9 cellular contexts compared by ENCODE assay signal in the genomic region with DNA sequence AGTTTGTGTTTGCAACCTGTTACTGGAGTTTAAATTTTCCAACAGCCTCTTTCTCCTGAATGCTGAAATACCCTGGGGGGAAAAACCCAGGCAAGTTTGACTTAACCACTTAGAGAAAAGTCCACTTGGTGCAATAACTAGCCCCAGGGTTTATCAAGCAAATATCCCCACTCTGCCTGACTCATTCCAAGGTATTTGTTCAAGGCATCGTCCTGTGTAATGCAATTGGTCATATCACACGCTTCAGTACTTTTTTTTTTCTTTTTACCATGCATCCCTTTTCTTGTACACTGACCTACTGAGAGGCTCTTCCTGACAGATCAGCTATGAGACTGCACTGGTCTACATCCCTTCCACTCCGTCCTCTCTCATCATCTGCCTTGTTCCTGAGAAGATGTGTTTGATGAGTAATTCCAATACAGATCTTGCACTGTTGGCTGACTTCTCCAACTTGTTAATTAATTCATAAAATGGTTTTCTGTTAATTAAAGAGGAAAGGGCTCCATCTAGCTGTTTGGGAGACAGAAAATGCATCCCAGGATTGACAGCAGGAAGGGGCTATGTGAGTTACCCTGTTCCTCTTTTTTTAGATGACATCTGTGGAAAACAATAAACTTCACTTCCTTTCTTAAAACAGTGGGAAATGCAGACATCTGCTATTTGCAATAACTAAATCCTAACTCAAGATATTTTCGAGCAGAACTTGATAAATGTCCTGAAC.
A peak's percentile ranks its signal among the peaks of the same experiment; 100 is the strongest.
DNase-seq lines count a peak whose midpoint lies in the region; ATAC-seq and TF ChIP-seq lines count a peak whose summit lies in the region.
"Had no signal": no experiment of that assay in that cellular context is flagged by ENCODE, and none has a peak within 500 bp of the region (broad histone marks: within the 10 kb centered on the region; RNA-seq: fewer than 3 reads in every experiment).

No MANE protein-coding gene starts in this region.

- peaks cover 0 to 20% (median 13%) of the 10 kb centered on the region in 11 experiments; a peak in 16 of 22 replicates for H3K9me3 ChIP-seq in BLaER1 treated with 17β-estradiol and CSF1 and Interleukin-3, amounts not matched to agents 10 nM and 100 nM (replicated peaks in 1 of 11)

- TF ChIP-seq CTCF in LNCaP clone FGC (IDR thresholded peaks at IDR 0.05; ENCODE audit: control insufficient read depth, extremely low read depth, insufficient read depth): peak; percentile 40
- TF ChIP-seq CTCF in astrocyte of the cerebellum (IDR thresholded peaks at IDR 0.05; ENCODE audit: low read depth, low read length, missing control alignments): no peak
- no peak for TF ChIP-seq CTCF in nephron progenitor cell (IDR thresholded peaks at IDR 0.05)

- ATAC-seq in HG02798 (IDR thresholded peaks at IDR 0.05; ENCODE audit: poor library complexity, unreplicated experiment): no peak

- H3K4me2 ChIP-seq in BLaER1 treated with 17β-estradiol and CSF1 and Interleukin-3, amounts not matched to agents 10 nM and 100 nM: peak overlapping the region; percentile 5 to 81 (median 34); a peak in 18 of 22 replicates

- H4K20me1 ChIP-seq in BLaER1 treated with 17β-estradiol and CSF1 and Interleukin-3, amounts not matched to agents 10 nM and 100 nM: no peaks in the 10 kb centered on the region

- in situ Hi-C loops in astrocyte of the cerebellum (cut with HindIII; ENCODE audit: low sequenced_read_pairs): no loop called here

- H3K27me3 ChIP-seq in BLaER1 treated with 17β-estradiol and CSF1 and Interleukin-3, amounts not matched to agents 10 nM and 100 nM: no peaks in the 10 kb centered on the region

- H3K4me3 ChIP-seq in BLaER1 treated with 17β-estradiol and CSF1 and Interleukin-3, amounts not matched to agents 10 nM and 100 nM: no peak overlapping the region
- H3K4me3 ChIP-seq in LNCaP clone FGC (ENCODE audit: low read depth, low read length) (no peak overlapping the region), astrocyte of the cerebellum (ENCODE audit: low read depth, low read length) (no peak overlapping the region)

- DNase-seq in LNCaP clone FGC (ENCODE audit: low read depth): peak; percentile 35
- peak; percentile 74 for DNase-seq in astrocyte of the cerebellum (ENCODE audit: low read depth)
- peak; percentile 96 for DNase-seq in kidney tubule cell (ENCODE audit: low spot score)
- no peak for DNase-seq in nephron progenitor cell
- no peak for DNase-seq in T-helper 2 cell treated with Interferon-gamma antibody and Interleukin-4, amounts not matched to agents 5 μg/mL and 100 μg/mL, for 36 hours (ENCODE audit: low spot score)
- DNase-seq in NCI-H2171 treated with DMSO at 0.1 percent for 48 hours (lab: John Stamatoyannopoulos, UW): no peak
- DNase-seq: effector CD4-positive, alpha-beta T cell had no signal

- no peak overlapping the region for H3K4me3 Mint-ChIP-seq in nephron progenitor cell
- no peak overlapping the region for H3K4me3 Mint-ChIP-seq in T-helper 2 cell treated with Interferon-gamma antibody and Interleukin-4, amounts not matched to agents 5 μg/mL and 100 μg/mL, for 36 hours

- H3K4me1 Mint-ChIP-seq in nephron progenitor cell: peaks cover 22% of the 10 kb centered on the region
- no peaks in the 10 kb centered on the region for H3K4me1 Mint-ChIP-seq in T-helper 2 cell treated with Interferon-gamma antibody and Interleukin-4, amounts not matched to agents 5 μg/mL and 100 μg/mL, for 36 hours (ENCODE audit: low read depth)

- peaks cover 9 to 24% (median 14%) of the 10 kb centered on the region in 10 experiments; a peak in 15 of 20 replicates for H3K4me1 ChIP-seq in BLaER1 treated with 17β-estradiol and CSF1 and Interleukin-3, amounts not matched to agents 10 nM and 100 nM

- H3K9me3 Mint-ChIP-seq in nephron progenitor cell: peaks cover 11% of the 10 kb centered on the region
- no peaks in the 10 kb centered on the region for H3K9me3 Mint-ChIP-seq in T-helper 2 cell treated with Interferon-gamma antibody and Interleukin-4, amounts not matched to agents 5 μg/mL and 100 μg/mL, for 36 hours

- H3K27ac ChIP-seq in BLaER1 treated with 17β-estradiol and CSF1 and Interleukin-3, amounts not matched to agents 10 nM and 100 nM: no peak overlapping the region

- H3K36me3 Mint-ChIP-seq in nephron progenitor cell (ENCODE audit: low read depth): no peaks in the 10 kb centered on the region
- no peaks in the 10 kb centered on the region for H3K36me3 Mint-ChIP-seq in T-helper 2 cell treated with Interferon-gamma antibody and Interleukin-4, amounts not matched to agents 5 μg/mL and 100 μg/mL, for 36 hours (ENCODE audit: low read depth)

- H3K27me3 Mint-ChIP-seq in nephron progenitor cell (ENCODE audit: low read depth, poor library complexity): peaks cover 21% of the 10 kb centered on the region
- H3K27me3 Mint-ChIP-seq in T-helper 2 cell treated with Interferon-gamma antibody and Interleukin-4, amounts not matched to agents 5 μg/mL and 100 μg/mL, for 36 hours (ENCODE audit: low read depth): no peaks in the 10 kb centered on the region

- no peak overlapping the region for H3K9ac ChIP-seq in BLaER1 treated with 17β-estradiol and CSF1 and Interleukin-3, amounts not matched to agents 10 nM and 100 nM

- H3K36me3 ChIP-seq in BLaER1 treated with 17β-estradiol and CSF1 and Interleukin-3, amounts not matched to agents 10 nM and 100 nM: no peaks in the 10 kb centered on the region

- no peak overlapping the region for H3K27ac Mint-ChIP-seq in nephron progenitor cell
- H3K27ac Mint-ChIP-seq in T-helper 2 cell treated with Interferon-gamma antibody and Interleukin-4, amounts not matched to agents 5 μg/mL and 100 μg/mL, for 36 hours: no peak overlapping the region

Comparison
In these comparisons a context has a peak if more than half of its experiments do, and no peak if none do; other contexts are left out.
1. DNase-seq: peak in LNCaP clone FGC (single experiment), astrocyte of the cerebellum (single experiment) and kidney tubule cell (single experiment); none in nephron progenitor cell (single experiment), T-helper 2 cell treated with Interferon-gamma antibody and Interleukin-4, amounts not matched to agents 5 μg/mL and 100 μg/mL, for 36 hours (single experiment) and NCI-H2171 treated with DMSO at 0.1 percent for 48 hours (single experiment).